ENCODE assay signal across 23 cellular contexts in the genomic region with DNA sequence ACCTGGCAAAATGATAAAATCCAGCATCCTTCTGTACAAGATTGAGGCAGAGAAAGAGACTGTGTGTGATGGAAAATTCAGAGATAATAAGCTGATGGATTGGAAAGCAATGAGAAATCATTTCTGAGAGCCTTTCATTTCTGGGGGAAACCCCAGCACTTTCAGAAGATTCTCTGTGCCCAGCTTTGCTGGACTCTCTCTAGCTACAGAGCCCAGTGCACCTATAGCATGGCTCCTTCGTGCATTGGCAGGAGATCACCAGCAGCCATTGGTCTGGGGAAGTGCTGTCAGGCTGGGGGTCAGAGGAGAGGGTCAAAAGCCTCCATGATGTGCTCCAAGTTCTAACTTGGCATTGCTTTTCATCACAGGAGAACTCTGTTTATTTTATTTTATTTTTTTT.
"Had no signal": no experiment of that assay in that cellular context is flagged by ENCODE, and none has a peak within 500 bp of the region (broad histone marks: within the 10 kb centered on the region; RNA-seq: fewer than 3 reads in every experiment).

No MANE protein-coding gene starts in this region.

- H3K27ac Mint-ChIP-seq: endodermal cell; naive thymus-derived CD4-positive, alpha-beta T cell; nephron progenitor cell; progenitor cell of endocrine pancreas; type B pancreatic cell had no signal

- FAIRE-seq: endothelial cell of umbilical vein, small intestine, urothelium cell line had no signal

- ATAC-seq: foreskin keratinocyte; left colon; left ventricle myocardium superior; naive thymus-derived CD4-positive, alpha-beta T cell; right cardiac atrium; stimulated activated naive CD8-positive, alpha-beta T cell treated with anti-CD3 and anti-CD28 coated beads, Interleukin-15, Interleukin-2, amounts not matched to agents 100 U/mL and 50 U/mL, for 24 hours had no signal

- H3K4me3 Mint-ChIP-seq: endodermal cell; naive thymus-derived CD4-positive, alpha-beta T cell; nephron progenitor cell; type B pancreatic cell had no signal

- DNase-seq: effector CD4-positive, alpha-beta T cell; endodermal cell; erythroblast; foreskin keratinocyte; left colon; left ventricle myocardium superior; mesendoderm; naive thymus-derived CD4-positive, alpha-beta T cell; nephron progenitor cell; ovary; right cardiac atrium; small intestine; stimulated activated CD4-positive, alpha-beta T cell treated with anti-CD3 and anti-CD28 coated beads, Interleukin-2, amount 100 ng/mL, for 48 hours; stimulated activated naive CD8-positive, alpha-beta T cell treated with anti-CD3 and anti-CD28 coated beads, Interleukin-15, Interleukin-2, amounts not matched to agents 100 U/mL and 50 U/mL, for 24 hours; thyroid gland had no signal

- H3K36me3 ChIP-seq: neutrophil, ovary, suprapubic skin, thyroid gland had no signal

- H3K9me3 ChIP-seq: neutrophil, ovary, suprapubic skin, thyroid gland had no signal

- H3K27me3 ChIP-seq: foreskin keratinocyte, ovary, thyroid gland had no signal

- H3K9me3 Mint-ChIP-seq: endodermal cell, nephron progenitor cell, type B pancreatic cell had no signal

- H3K4me3 ChIP-seq: coronary artery, lung, ovary, suprapubic skin, thyroid gland had no signal

- H3K36me3 Mint-ChIP-seq: naive thymus-derived CD4-positive, alpha-beta T cell had no signal

- H3K27ac ChIP-seq: coronary artery, foreskin keratinocyte, neutrophil, ovary, suprapubic skin, thyroid gland had no signal
